In genomic region chr4:105619193-105619931, GRCh38 we compare ENCODE assay signal across 11 cellular contexts.
DNase-seq lines count a peak whose midpoint lies in the region; ATAC-seq and TF ChIP-seq lines count a peak whose summit lies in the region.
"Had no signal": no experiment of that assay in that cellular context is flagged by ENCODE, and none has a peak within 500 bp of the region (broad histone marks: within the 10 kb centered on the region; RNA-seq: fewer than 3 reads in every experiment).

No MANE protein-coding gene starts in this region.

- H3K4me1 ChIP-seq in testis, result no peaks in the 10 kb centered on the region

- DNase-seq in NCI-H2196 (lab: John Stamatoyannopoulos, UW; ENCODE audit: unreplicated experiment) (peak; percentile 78), astrocyte of the hippocampus (ENCODE audit: low read depth, low spot score) (peak; percentile 82), kidney tubule cell (ENCODE audit: low spot score) (peak; percentile 71), testis (peak; percentile 65), GM20000 (ENCODE audit: low spot score) (no peak)
- DNase-seq: activated CD4-positive, alpha-beta memory T cell treated with anti-CD3 and anti-CD28 coated beads for 36 hours; RPMI8226 had no signal

- H3K27me3 ChIP-seq in testis, result no peaks in the 10 kb centered on the region
- H3K27me3 ChIP-seq: gastrocnemius medialis had no signal

- H3K4me3 ChIP-seq in testis, result no peak overlapping the region
- H3K4me3 ChIP-seq: gastrocnemius medialis, K562 had no signal

- ATAC-seq in HG03460 (IDR thresholded peaks at IDR 0.05; ENCODE audit: unreplicated experiment), result no peak
- ATAC-seq in HG02759 (IDR thresholded peaks at IDR 0.05; ENCODE audit: unreplicated experiment), result no peak
- ATAC-seq: gastrocnemius medialis, K562 had no signal

- H3K9me3 ChIP-seq in testis, result no peaks in the 10 kb centered on the region
- H3K9me3 ChIP-seq: gastrocnemius medialis had no signal

- H3K36me3 ChIP-seq in testis (ENCODE audit: low read depth, missing control alignments), result no peaks in the 10 kb centered on the region
- H3K36me3 ChIP-seq: gastrocnemius medialis had no signal

- no peak for TF ChIP-seq POLR2A in testis (IDR thresholded peaks at IDR 0.05)

- 63 to 68% methylated on average over 5 of the region's 5 CpGs for WGBS in testis, 2 donors

- TF ChIP-seq CTCF in testis (IDR thresholded peaks at IDR 0.05), result no peak
- TF ChIP-seq CTCF in GM20000 (IDR thresholded peaks at IDR 0.05; ENCODE audit: extremely low read depth, missing control alignments), result no peak

- no peak overlapping the region for H3K27ac ChIP-seq in testis
- H3K27ac ChIP-seq: gastrocnemius medialis had no signal

- intact Hi-C loops in testis (cut with DNase I; ENCODE audit: low total_unique reads), result no loop called here
